ENCODE assay signal across 8 cellular contexts in genomic region chr18:26549103-26549485, GRCh38. TPM values are rescaled to one million over a fixed set of nuclear protein-coding genes. Genes with fewer than 3 reads are reported as not detected.
A peak's percentile ranks its signal among the peaks of the same experiment; 100 is the strongest.
DNase-seq lines count a peak whose midpoint lies in the region; ATAC-seq and TF ChIP-seq lines count a peak whose summit lies in the region.

No MANE protein-coding gene starts in this region.

- H3K27me3 Mint-ChIP-seq in central memory CD8-positive, alpha-beta T cell = peaks cover 42% of the 10 kb centered on the region

- POLR2A ChIA-PET in BJ (lab: Charles Lee) = interaction anchor here (0.6 kb wide), 1 partner anchor 148 kb away, joined by 4 read pairs; no protein-coding TSS in a partner anchor

- H3K4me3 Mint-ChIP-seq in central memory CD8-positive, alpha-beta T cell = peak overlapping the region; percentile 82

- DNase-seq in BJ (ENCODE audit: low read depth) (no peak), RKO (ENCODE audit: low spot score) (peak; percentile 50), retina (no peak), T-helper 9 cell (no peak)
- DNase-seq in central memory CD8-positive, alpha-beta T cell (ENCODE audit: low spot score in 2 of 2) = no peak

- peak overlapping the region; percentile 52 for H3K27ac ChIP-seq in layer of hippocampus (ENCODE audit: low read depth, low read length)
- H3K27ac ChIP-seq in stomach smooth muscle (ENCODE audit: low read length) = no peak overlapping the region

- peaks cover 6% of the 10 kb centered on the region for H3K27me3 ChIP-seq in BJ (ENCODE audit: control insufficient read depth, insufficient read depth, low read length)
- H3K27me3 ChIP-seq in layer of hippocampus (ENCODE audit: control insufficient read depth, insufficient read depth, low read length) = no peaks in the 10 kb centered on the region
- peaks cover 27 to 34% of the 10 kb centered on the region in 2 donors for H3K27me3 ChIP-seq in stomach smooth muscle (ENCODE audit: control insufficient read depth in 1 of 2, insufficient read depth in 2 of 2, low read length in 2 of 2)

- TF ChIP-seq CTCF in BJ (IDR thresholded peaks at IDR 0.05; ENCODE audit: insufficient read depth, low read depth, low read length) = no peak

- H3K9ac ChIP-seq in stomach smooth muscle (ENCODE audit: low read length in 2 of 2) = peak overlapping the region in 1 of 2 donors; percentile 41

- peaks cover 19% of the 10 kb centered on the region for H3K4me1 Mint-ChIP-seq in central memory CD8-positive, alpha-beta T cell

- H3K9me3 ChIP-seq in stomach smooth muscle (ENCODE audit: control insufficient read depth in 2 of 2, low read length in 2 of 2) = no peaks in the 10 kb centered on the region

- CTCF ChIA-PET in BJ (lab: Yijun Ruan, JAX) = interaction anchor here (1.0 to 2.2 kb wide), 6 partner anchors 8 to 144 kb away, joined by 3 to 6 read pairs (median 4); no protein-coding TSS in a partner anchor

- H3K27ac Mint-ChIP-seq in central memory CD8-positive, alpha-beta T cell (ENCODE audit: low read depth) = peak overlapping the region; percentile 35

- H3K36me3 ChIP-seq in BJ (ENCODE audit: control insufficient read depth, insufficient read depth, low read length) (no peaks in the 10 kb centered on the region), stomach smooth muscle (ENCODE audit: control insufficient read depth in 2 of 2, insufficient read depth in 2 of 2, low read length in 2 of 2) (no peaks in the 10 kb centered on the region)

- H3K4me3 ChIP-seq in BJ (ENCODE audit: low read depth, low read length) = peak overlapping the region; percentile 78
- H3K4me3 ChIP-seq in stomach smooth muscle (ENCODE audit: low read length in 2 of 2) = peak overlapping the region; percentile 68 to 79

- H3K4me1 ChIP-seq in stomach smooth muscle (ENCODE audit: control insufficient read depth, insufficient read depth, low read length) = peaks cover 35% of the 10 kb centered on the region

- peaks cover 3% of the 10 kb centered on the region for H3K36me3 Mint-ChIP-seq in central memory CD8-positive, alpha-beta T cell (ENCODE audit: insufficient read depth)

- ATAC-seq in GM21447 (IDR thresholded peaks at IDR 0.05; ENCODE audit: unreplicated experiment) = peak; percentile 26
- ATAC-seq in central memory CD8-positive, alpha-beta T cell (replicated peaks; ENCODE audit: extremely low read depth, poor library complexity, severe bottlenecking) = no peak

- no peaks in the 10 kb centered on the region for H3K9me3 Mint-ChIP-seq in central memory CD8-positive, alpha-beta T cell

RNA-seq across cellular contexts. Expression of gene KCTD1, which starts 0.7 kb away (rescaled TPM):
- 6.3 and 9.6 TPM in 2 replicates for polyA plus RNA-seq in BJ (2011; rRNA removed)
- 7.1 and 7.5 TPM in 2 replicates for polyA minus RNA-seq in BJ (2011; rRNA and poly(A)+ RNA removed)
